In genomic region chr5:177314376-177315342, GRCh38 we compare ENCODE assay signal across 21 cellular contexts. TPM values are rescaled to one million over a fixed set of nuclear protein-coding genes. Genes with fewer than 3 reads are reported as not detected.
DNase-seq lines count a peak whose midpoint lies in the region; ATAC-seq, FAIRE-seq and TF ChIP-seq lines count a peak whose summit lies in the region.
"Had no signal": no experiment of that assay in that cellular context is flagged by ENCODE, and none has a peak within 500 bp of the region (broad histone marks: within the 10 kb centered on the region; RNA-seq: fewer than 3 reads in every experiment).

No MANE protein-coding gene starts in this region.

- peaks cover 4% of the 10 kb centered on the region for H3K79me1 ChIP-seq in neuronal stem cell (ENCODE audit: low read depth, low read length)

- H3K4me1 ChIP-seq in astrocyte (ENCODE audit: insufficient read depth, low read length), result peaks cover 19% of the 10 kb centered on the region
- peaks cover 12 to 16% of the 10 kb centered on the region in 2 donors for H3K4me1 ChIP-seq in neuronal stem cell (ENCODE audit: control insufficient read depth in 2 of 2, insufficient read depth in 1 of 2, low read depth in 1 of 2, low read length in 2 of 2)

- H3K27ac Mint-ChIP-seq in activated naive CD4-positive, alpha-beta T cell treated with anti-CD3 and anti-CD28 coated beads, Interleukin-2, amount 10 ng/mL, durations not matched to agents 7 days and 5 days, result peak overlapping the region; percentile 55
- no peak overlapping the region for H3K27ac Mint-ChIP-seq in activated naive CD4-positive, alpha-beta T cell treated with anti-CD3 and anti-CD28 coated beads for 36 hours
- H3K27ac Mint-ChIP-seq in astrocyte (ENCODE audit: unreplicated experiment), result no peak overlapping the region
- H3K27ac Mint-ChIP-seq: HFFc6 had no signal

- TF ChIP-seq CTCF in astrocyte (IDR thresholded peaks at IDR 0.05; ENCODE audit: insufficient read depth, low read depth, low read length), result no peak

- no peaks in the 10 kb centered on the region for H3K36me3 ChIP-seq in astrocyte (ENCODE audit: insufficient read depth, low read length)
- H3K36me3 ChIP-seq in neuronal stem cell (replicated peaks in 1 of 2; ENCODE audit: control insufficient read depth in 2 of 2, insufficient read depth in 2 of 2, low read length in 2 of 2), result peaks cover 0 to 7% of the 10 kb centered on the region in 2 donors

- H3K9me3 ChIP-seq in astrocyte (ENCODE audit: insufficient read depth, low read depth, low read length) (no peaks in the 10 kb centered on the region), neuronal stem cell (replicated peaks in 1 of 2; ENCODE audit: control insufficient read depth in 2 of 2, insufficient read depth in 1 of 2, low read depth in 1 of 2, low read length in 2 of 2) (peaks cover 0 to 3% of the 10 kb centered on the region in 2 donors)

- no peak overlapping the region for H3K4ac ChIP-seq in neuronal stem cell (ENCODE audit: low read length)

- H2BK15ac ChIP-seq in neuronal stem cell (ENCODE audit: low read length), result peak overlapping the region; percentile 20

- no peak overlapping the region for H4K91ac ChIP-seq in neuronal stem cell (ENCODE audit: low read depth, low read length, poor library complexity)

- CTCF ChIA-PET in activated naive CD4-positive, alpha-beta T cell treated with anti-CD3 and anti-CD28 coated beads, Interleukin-2, amount 10 ng/mL, durations not matched to agents 7 days and 5 days (lab: Charles Lee), result interaction anchor here (2.1 to 7.9 kb wide), 4 partner anchors 70 to 201 kb away, joined by 6 to 75 read pairs (median 34); partner anchors contain the start of gene SLC34A1
- CTCF ChIA-PET in activated naive CD4-positive, alpha-beta T cell treated with anti-CD3 and anti-CD28 coated beads for 36 hours (lab: Charles Lee), result interaction anchor here (1.1 to 1.5 kb wide), 3 partner anchors 101 to 186 kb away, joined by 3 read pairs; no protein-coding TSS in a partner anchor

- H3K79me2 ChIP-seq in astrocyte (ENCODE audit: insufficient read depth, low read length), result peaks cover 14% of the 10 kb centered on the region

- no CpG with 5 or more reads among the region's 18 CpGs for WGBS in neuronal stem cell (ENCODE audit: extremely low coverage in 2 of 2, insufficient read length in 2 of 2, insufficient replicate concordance in 1 of 2), 2 donors

- no peak overlapping the region for H3K4me3 ChIP-seq in astrocyte (ENCODE audit: insufficient read depth, low read depth, low read length)
- no peak overlapping the region for H3K4me3 ChIP-seq in neuronal stem cell (ENCODE audit: low read length in 2 of 2)
- H3K4me3 ChIP-seq: BLaER1 treated with 17β-estradiol and CSF1 and Interleukin-3, amounts not matched to agents 10 nM and 100 nM had no signal

- peak overlapping the region; percentile 87 for H2AK5ac ChIP-seq in neuronal stem cell (ENCODE audit: low read depth, low read length)

- no peak for DNase-seq in activated naive CD4-positive, alpha-beta T cell treated with anti-CD3 and anti-CD28 coated beads, Interleukin-2, amount 10 ng/mL, durations not matched to agents 7 days and 5 days
- DNase-seq in activated naive CD4-positive, alpha-beta T cell treated with anti-CD3 and anti-CD28 coated beads for 36 hours, result no peak
- DNase-seq in astrocyte (ENCODE audit: low read depth), result no peak
- DNase-seq in neuronal stem cell (ENCODE audit: low spot score), result no peak
- no peak for DNase-seq in stimulated activated naive CD4-positive, alpha-beta T cell (lab: John Stamatoyannopoulos, UW)
- DNase-seq in stimulated activated CD4-positive, alpha-beta T cell treated with anti-CD3 and anti-CD28 coated beads, Interleukin-1b, Interleukin-23, amount 100 ng/mL, for 48 hours, result no peak
- DNase-seq in stimulated activated CD4-positive, alpha-beta T cell treated with anti-CD3 and anti-CD28 coated beads, Interleukin-4, amount 100 ng/mL, for 1 hour, result no peak
- DNase-seq: GF-D8, HFFc6, Kasumi-1, MM.1S, NCI-H1105, NCI-H1694 treated with DMSO at 0.1 percent for 48 hours, NCI-H226, NCI-H524 treated with DMSO at 0.1 percent for 48 hours, SIG-M5 had no signal

- no peak overlapping the region for H2BK120ac ChIP-seq in neuronal stem cell (ENCODE audit: low read depth, low read length)

- H2AFZ ChIP-seq in astrocyte (ENCODE audit: low read depth, low read length), result no peak overlapping the region
- no peak overlapping the region for H2AFZ ChIP-seq in neuronal stem cell (ENCODE audit: low read length)

- peaks cover 16% of the 10 kb centered on the region for H3K36me3 Mint-ChIP-seq in activated naive CD4-positive, alpha-beta T cell treated with anti-CD3 and anti-CD28 coated beads, Interleukin-2, amount 10 ng/mL, durations not matched to agents 7 days and 5 days
- peaks cover 9% of the 10 kb centered on the region for H3K36me3 Mint-ChIP-seq in activated naive CD4-positive, alpha-beta T cell treated with anti-CD3 and anti-CD28 coated beads for 36 hours (ENCODE audit: low read depth)
- H3K36me3 Mint-ChIP-seq in astrocyte (ENCODE audit: low read depth, unreplicated experiment), result peaks cover 7% of the 10 kb centered on the region

- peak overlapping the region; percentile 71 for H2BK5ac ChIP-seq in neuronal stem cell (ENCODE audit: low read length)

- no peak overlapping the region for H3K9ac ChIP-seq in astrocyte (ENCODE audit: low read length)
- peak overlapping the region; percentile 9 for H3K9ac ChIP-seq in neuronal stem cell (ENCODE audit: low read depth, low read length, poor library complexity)

- H3K4me1 Mint-ChIP-seq in activated naive CD4-positive, alpha-beta T cell treated with anti-CD3 and anti-CD28 coated beads, Interleukin-2, amount 10 ng/mL, durations not matched to agents 7 days and 5 days, result peaks cover 51% of the 10 kb centered on the region
- peaks cover 24% of the 10 kb centered on the region for H3K4me1 Mint-ChIP-seq in activated naive CD4-positive, alpha-beta T cell treated with anti-CD3 and anti-CD28 coated beads for 36 hours (ENCODE audit: low read depth)
- H3K4me1 Mint-ChIP-seq in astrocyte (ENCODE audit: low read depth, unreplicated experiment), result peaks cover 4% of the 10 kb centered on the region

- no peaks in the 10 kb centered on the region for H3K27me3 Mint-ChIP-seq in activated naive CD4-positive, alpha-beta T cell treated with anti-CD3 and anti-CD28 coated beads, Interleukin-2, amount 10 ng/mL, durations not matched to agents 7 days and 5 days
- H3K27me3 Mint-ChIP-seq in activated naive CD4-positive, alpha-beta T cell treated with anti-CD3 and anti-CD28 coated beads for 36 hours (ENCODE audit: low read depth), result peaks cover 3% of the 10 kb centered on the region
- no peaks in the 10 kb centered on the region for H3K27me3 Mint-ChIP-seq in astrocyte (ENCODE audit: low read depth, unreplicated experiment)

- H2BK12ac ChIP-seq in neuronal stem cell (ENCODE audit: low read length), result no peak overlapping the region

- peak overlapping the region; percentile 35 for H3K23ac ChIP-seq in neuronal stem cell (ENCODE audit: low read depth, low read length, poor library complexity)

- no peak for ATAC-seq in GM19455 (IDR thresholded peaks at IDR 0.05; ENCODE audit: unreplicated experiment)
- ATAC-seq: Panc1 had no signal

- peaks cover 35% of the 10 kb centered on the region for H4K20me1 ChIP-seq in astrocyte (ENCODE audit: insufficient read depth, low read length)

- H3K9me3 Mint-ChIP-seq in activated naive CD4-positive, alpha-beta T cell treated with anti-CD3 and anti-CD28 coated beads, Interleukin-2, amount 10 ng/mL, durations not matched to agents 7 days and 5 days, result peaks cover 1% of the 10 kb centered on the region
- H3K9me3 Mint-ChIP-seq in activated naive CD4-positive, alpha-beta T cell treated with anti-CD3 and anti-CD28 coated beads for 36 hours, result peaks cover 2% of the 10 kb centered on the region
- no peaks in the 10 kb centered on the region for H3K9me3 Mint-ChIP-seq in astrocyte (ENCODE audit: unreplicated experiment)
- H3K9me3 Mint-ChIP-seq: HFFc6 had no signal

- H3K4me3 Mint-ChIP-seq in activated naive CD4-positive, alpha-beta T cell treated with anti-CD3 and anti-CD28 coated beads, Interleukin-2, amount 10 ng/mL, durations not matched to agents 7 days and 5 days, result peak overlapping the region; percentile 18
- H3K4me3 Mint-ChIP-seq in activated naive CD4-positive, alpha-beta T cell treated with anti-CD3 and anti-CD28 coated beads for 36 hours, result no peak overlapping the region
- peak overlapping the region; percentile 27 for H3K4me3 Mint-ChIP-seq in astrocyte (ENCODE audit: unreplicated experiment)
- H3K4me3 Mint-ChIP-seq: HFFc6 had no signal

- FAIRE-seq in astrocyte (lab: Jason Lieb, UNC), result no peak
- FAIRE-seq: GM12891, GM18507 had no signal

- peak overlapping the region; percentile 19 for H3K18ac ChIP-seq in neuronal stem cell (ENCODE audit: low read length)

- no peak overlapping the region for H3K27ac ChIP-seq in astrocyte (ENCODE audit: low read depth, low read length)
- H3K27ac ChIP-seq in neuronal stem cell (replicated peaks; ENCODE audit: low read length), result no peak overlapping the region

- H3K4me2 ChIP-seq in astrocyte (ENCODE audit: low read length) (no peak overlapping the region), neuronal stem cell (ENCODE audit: insufficient read depth, low read length, poor library complexity, severe bottlenecking) (no peak overlapping the region)

- intact Hi-C loops in activated naive CD4-positive, alpha-beta T cell treated with anti-CD3 and anti-CD28 coated beads for 36 hours (cut with micrococcal nuclease), result loop anchor here (5.0 to 10.0 kb wide), 2 partner anchors 670 to 777 kb away; partner anchors contain the start of genes RNF44 and TSPAN17

- H4K8ac ChIP-seq in neuronal stem cell (ENCODE audit: low read depth, low read length), result no peak overlapping the region

- H3K14ac ChIP-seq in neuronal stem cell (ENCODE audit: low read length), result no peak overlapping the region

- H3K27me3 ChIP-seq in astrocyte (ENCODE audit: insufficient read depth, low read length), result no peaks in the 10 kb centered on the region
- peaks cover 0 to 1% (median 0%) of the 10 kb centered on the region in 3 experiments for H3K27me3 ChIP-seq in neuronal stem cell (ENCODE audit: control insufficient read depth in 3 of 3, insufficient read depth in 3 of 3, low read depth in 1 of 3, low read length in 3 of 3)
- H3K27me3 ChIP-seq: BLaER1 treated with 17β-estradiol and CSF1 and Interleukin-3, amounts not matched to agents 10 nM and 100 nM had no signal

RNA-seq across cellular contexts. Expression of gene MXD3, which starts 3.0 kb away (rescaled TPM):
- 10 to 100 TPM; 45.0 to 51.7 TPM for total RNA-seq in activated naive CD4-positive, alpha-beta T cell treated with anti-CD3 and anti-CD28 coated beads for 36 hours
- 2.3 and 2.8 TPM in 2 replicates for total RNA-seq in astrocyte
- 32.1 TPM for polyA plus RNA-seq in neuronal stem cell (2013, experiment 1 of 2)
- polyA plus RNA-seq in neuronal stem cell (2013, experiment 2 of 2), result 29.6 TPM

RNA-seq across cellular contexts. Expression of gene PRELID1, which starts 11.1 kb away (rescaled TPM):
- total RNA-seq in activated naive CD4-positive, alpha-beta T cell treated with anti-CD3 and anti-CD28 coated beads for 36 hours, result 100 to 1,000 TPM; 253 to 254 TPM
- total RNA-seq in astrocyte, result 178 and 196 TPM in 2 replicates
- polyA plus RNA-seq in neuronal stem cell (2013, experiment 1 of 2), result 147 TPM
- 145 TPM for polyA plus RNA-seq in neuronal stem cell (2013, experiment 2 of 2)

RNA-seq across cellular contexts. Expression of gene RAB24, which starts 11.1 kb away (rescaled TPM):
- 10 to 100 TPM; 10.9 to 13.2 TPM for total RNA-seq in activated naive CD4-positive, alpha-beta T cell treated with anti-CD3 and anti-CD28 coated beads for 36 hours
- 31.7 and 36.4 TPM in 2 replicates for total RNA-seq in astrocyte
- 18.1 TPM for polyA plus RNA-seq in neuronal stem cell (2013, experiment 1 of 2)
- polyA plus RNA-seq in neuronal stem cell (2013, experiment 2 of 2), result 18.6 TPM

RNA-seq across cellular contexts. Expression of gene LMAN2, which starts 36.8 kb away (rescaled TPM):
- total RNA-seq in activated naive CD4-positive, alpha-beta T cell treated with anti-CD3 and anti-CD28 coated beads for 36 hours, result 10 to 100 TPM; 82.2 to 83.9 TPM
- total RNA-seq in astrocyte, result 103 and 106 TPM in 2 replicates
- 131 TPM for polyA plus RNA-seq in neuronal stem cell (2013, experiment 1 of 2)
- polyA plus RNA-seq in neuronal stem cell (2013, experiment 2 of 2), result 132 TPM

RNA-seq across cellular contexts. Expression of gene RGS14, which starts 43.1 kb away (rescaled TPM):
- 10 to 100 TPM; 34.6 to 39.2 TPM for total RNA-seq in activated naive CD4-positive, alpha-beta T cell treated with anti-CD3 and anti-CD28 coated beads for 36 hours
- total RNA-seq in astrocyte, result 7.8 and 11.3 TPM in 2 replicates
- 26.4 TPM for polyA plus RNA-seq in neuronal stem cell (2013, experiment 1 of 2)
- polyA plus RNA-seq in neuronal stem cell (2013, experiment 2 of 2), result 20.9 TPM

Comparison
In these comparisons a context has a peak if more than half of its experiments do, and no peak if none do; other contexts are left out.
1. RNA of gene MXD3, which starts 3.0 kb away (total RNA-seq): 45.0 to 51.7 TPM in activated naive CD4-positive, alpha-beta T cell treated with anti-CD3 and anti-CD28 coated beads for 36 hours; 2.3 to 2.8 TPM in astrocyte; every median in the first group is over 10 times any median in the second.